ENCODE assay signal across 1 cellular context in genomic region chr20:57809149-57809548, GRCh38.
A peak's percentile ranks its signal among the peaks of the same experiment; 100 is the strongest.
TF ChIP-seq lines count a peak whose summit lies in the region.

No MANE protein-coding gene starts in this region.

TF ChIP-seq in HepG2, 621 proteins besides CTCF, POLR2A, EP300 and RAD21:
- TF ChIP-seq TFAP4 (IDR thresholded peaks at IDR 0.05; ENCODE audit: borderline replicate concordance, low read depth) (no peak), ZNF552 (CRISPR knock-in tag; IDR thresholded peaks at IDR 0.05; ENCODE audit: borderline replicate concordance) (0 out of 2 replicates have a peak, but pooled peaks have one; percentile 20), NR0B2 (CRISPR knock-in tag; IDR thresholded peaks at IDR 0.05) (no peak), CERS6 (CRISPR knock-in tag; IDR thresholded peaks at IDR 0.05) (no peak), DMTF1 (CRISPR knock-in tag; IDR thresholded peaks at IDR 0.05) (no peak), CSRNP1 (CRISPR knock-in tag; IDR thresholded peaks at IDR 0.05) (no peak), ZNF138 (CRISPR knock-in tag; IDR thresholded peaks at IDR 0.05; ENCODE audit: low read depth) (no peak)
TF ChIP-seq in HepG2: peak in this region for 1.
